9 cellular contexts compared by ENCODE assay signal in genomic region chr15:72554471-72555425, GRCh38.
A peak's percentile ranks its signal among the peaks of the same experiment; 100 is the strongest.
DNase-seq lines count a peak whose midpoint lies in the region; ATAC-seq and TF ChIP-seq lines count a peak whose summit lies in the region.
"Had no signal": no experiment of that assay in that cellular context is flagged by ENCODE, and none has a peak within 500 bp of the region (broad histone marks: within the 10 kb centered on the region; RNA-seq: fewer than 3 reads in every experiment).

No MANE protein-coding gene starts in this region.

- H3K36me3 Mint-ChIP-seq in activated CD4-positive, alpha-beta T cell treated with anti-CD3 and anti-CD28 coated beads, Interleukin-2, amount 10 ng/mL, durations not matched to agents 24 days and 14 days (ENCODE audit: low read depth), result peaks cover 29% of the 10 kb centered on the region
- H3K36me3 Mint-ChIP-seq in chondrocyte (ENCODE audit: low read depth), result peaks cover 13% of the 10 kb centered on the region

- no peak overlapping the region for H3K9ac ChIP-seq in mesendoderm (ENCODE audit: low read length)

- intact Hi-C loops in activated CD4-positive, alpha-beta T cell treated with anti-CD3 and anti-CD28 coated beads, Interleukin-2, amount 10 ng/mL, durations not matched to agents 24 days and 14 days (cut with micrococcal nuclease), result no loop called here
- intact Hi-C loops in dorsolateral prefrontal cortex (cut with DNase I), result no loop called here

- H3K36me3 ChIP-seq in mesendoderm (ENCODE audit: control insufficient read depth, insufficient read depth, low read length), result no peaks in the 10 kb centered on the region

- no peaks in the 10 kb centered on the region for H3K79me1 ChIP-seq in mesendoderm (ENCODE audit: low read length)

- H3K27ac ChIP-seq in mesendoderm (ENCODE audit: low read depth, low read length) (no peak overlapping the region), dorsolateral prefrontal cortex (no peak overlapping the region)

- H3K4me2 ChIP-seq in mesendoderm (ENCODE audit: low read length), result no peak overlapping the region

- H3K4me3 ChIP-seq in mesendoderm (ENCODE audit: low read length) (no peak overlapping the region), dorsolateral prefrontal cortex (no peak overlapping the region)
- H3K4me3 ChIP-seq: lung had no signal

- H3K4me1 ChIP-seq in mesendoderm (ENCODE audit: control insufficient read depth, low read depth, low read length), result no peaks in the 10 kb centered on the region

- no peaks in the 10 kb centered on the region for H3K27me3 ChIP-seq in mesendoderm (ENCODE audit: insufficient read depth, low read length, poor library complexity)
- no peaks in the 10 kb centered on the region for H3K27me3 ChIP-seq in dorsolateral prefrontal cortex

- no peaks in the 10 kb centered on the region for H3K9me3 Mint-ChIP-seq in activated CD4-positive, alpha-beta T cell treated with anti-CD3 and anti-CD28 coated beads, Interleukin-2, amount 10 ng/mL, durations not matched to agents 24 days and 14 days
- H3K9me3 Mint-ChIP-seq in chondrocyte (ENCODE audit: low read depth), result peaks cover 2% of the 10 kb centered on the region

- no CpG with 5 or more reads among the region's 8 CpGs for WGBS in mesendoderm (ENCODE audit: extremely low coverage, insufficient coverage, low lambda C conversion rate)

- H4K8ac ChIP-seq in mesendoderm (ENCODE audit: low read depth, low read length), result no peak overlapping the region

- DNase-seq in H4 (ENCODE audit: low spot score) (peak; percentile 67), chondrocyte (ENCODE audit: low spot score) (no peak), putamen (ENCODE audit: low spot score) (no peak), mesendoderm (no peak), dorsolateral prefrontal cortex (no peak)
- peak; percentile 63 for DNase-seq in activated CD4-positive, alpha-beta T cell treated with anti-CD3 and anti-CD28 coated beads, Interleukin-2, amount 10 ng/mL, durations not matched to agents 24 days and 14 days
- DNase-seq in stimulated activated CD4-positive, alpha-beta T cell treated with anti-CD3 and anti-CD28 coated beads, Interleukin-12 subunit alpha, Interleukin-12 subunit beta, amount 100 ng/mL, for 48 hours (ENCODE audit: low read depth in 2 of 3, low spot score in 1 of 3), result peak; percentile 8 to 33 (median 22)

- no peak overlapping the region for H4K5ac ChIP-seq in mesendoderm (ENCODE audit: low read length)

- H2BK120ac ChIP-seq in mesendoderm (ENCODE audit: low read depth, low read length), result no peak overlapping the region

- H2BK15ac ChIP-seq in mesendoderm (replicated peaks; ENCODE audit: low read depth), result no peak overlapping the region

- no peak overlapping the region for H3K4ac ChIP-seq in mesendoderm (ENCODE audit: low read depth, low read length)

- no peak for ATAC-seq in HG02759 (IDR thresholded peaks at IDR 0.05; ENCODE audit: unreplicated experiment)

- H2BK5ac ChIP-seq in mesendoderm (ENCODE audit: low read length), result no peak overlapping the region

- no peak overlapping the region for H3K23ac ChIP-seq in mesendoderm (ENCODE audit: low read length)

- TF ChIP-seq CTCF in chondrocyte (IDR thresholded peaks at IDR 0.05) (no peak), dorsolateral prefrontal cortex (IDR thresholded peaks at IDR 0.05 in 54 of 56, conservative IDR thresholded peaks at IDR 0.05 in 2 of 56; ENCODE audit: low read depth in 1 of 56, partially characterized antibody in 56 of 56) (no peak)

- H3K4me3 Mint-ChIP-seq in activated CD4-positive, alpha-beta T cell treated with anti-CD3 and anti-CD28 coated beads, Interleukin-2, amount 10 ng/mL, durations not matched to agents 24 days and 14 days, result no peak overlapping the region
- no peak overlapping the region for H3K4me3 Mint-ChIP-seq in chondrocyte (ENCODE audit: unreplicated experiment)

- H3K4me1 Mint-ChIP-seq in activated CD4-positive, alpha-beta T cell treated with anti-CD3 and anti-CD28 coated beads, Interleukin-2, amount 10 ng/mL, durations not matched to agents 24 days and 14 days, result peaks cover 8% of the 10 kb centered on the region
- H3K4me1 Mint-ChIP-seq in chondrocyte (ENCODE audit: low read depth), result peaks cover 33% of the 10 kb centered on the region

- H3K27me3 Mint-ChIP-seq in activated CD4-positive, alpha-beta T cell treated with anti-CD3 and anti-CD28 coated beads, Interleukin-2, amount 10 ng/mL, durations not matched to agents 24 days and 14 days, result no peaks in the 10 kb centered on the region
- H3K27me3 Mint-ChIP-seq in chondrocyte (ENCODE audit: low read depth), result no peaks in the 10 kb centered on the region

- H3K56ac ChIP-seq in mesendoderm (ENCODE audit: low read length), result no peak overlapping the region

- H2AK5ac ChIP-seq in mesendoderm (ENCODE audit: low read length), result no peak overlapping the region

- no peak overlapping the region for H3K18ac ChIP-seq in mesendoderm (ENCODE audit: low read length)

- H3K27ac Mint-ChIP-seq in activated CD4-positive, alpha-beta T cell treated with anti-CD3 and anti-CD28 coated beads, Interleukin-2, amount 10 ng/mL, durations not matched to agents 24 days and 14 days, result peak overlapping the region; percentile 73
- peak overlapping the region; percentile 75 for H3K27ac Mint-ChIP-seq in chondrocyte (ENCODE audit: unreplicated experiment)

- peaks cover 2% of the 10 kb centered on the region for H3K79me2 ChIP-seq in mesendoderm (ENCODE audit: control insufficient read depth, insufficient read depth, low read length)

Comparison
In these comparisons a context has a peak if more than half of its experiments do, and no peak if none do; other contexts are left out.
1. DNase-seq: peak in H4 (single experiment), activated CD4-positive, alpha-beta T cell treated with anti-CD3 and anti-CD28 coated beads, Interleukin-2, amount 10 ng/mL, durations not matched to agents 24 days and 14 days (single experiment) and stimulated activated CD4-positive, alpha-beta T cell treated with anti-CD3 and anti-CD28 coated beads, Interleukin-12 subunit alpha, Interleukin-12 subunit beta, amount 100 ng/mL, for 48 hours (3 of 3); none in chondrocyte (single experiment), putamen (single experiment), mesendoderm (single experiment) and dorsolateral prefrontal cortex (0 of 10).